Comparison of ENCODE assay signal across 1 cellular context in the genomic region with DNA sequence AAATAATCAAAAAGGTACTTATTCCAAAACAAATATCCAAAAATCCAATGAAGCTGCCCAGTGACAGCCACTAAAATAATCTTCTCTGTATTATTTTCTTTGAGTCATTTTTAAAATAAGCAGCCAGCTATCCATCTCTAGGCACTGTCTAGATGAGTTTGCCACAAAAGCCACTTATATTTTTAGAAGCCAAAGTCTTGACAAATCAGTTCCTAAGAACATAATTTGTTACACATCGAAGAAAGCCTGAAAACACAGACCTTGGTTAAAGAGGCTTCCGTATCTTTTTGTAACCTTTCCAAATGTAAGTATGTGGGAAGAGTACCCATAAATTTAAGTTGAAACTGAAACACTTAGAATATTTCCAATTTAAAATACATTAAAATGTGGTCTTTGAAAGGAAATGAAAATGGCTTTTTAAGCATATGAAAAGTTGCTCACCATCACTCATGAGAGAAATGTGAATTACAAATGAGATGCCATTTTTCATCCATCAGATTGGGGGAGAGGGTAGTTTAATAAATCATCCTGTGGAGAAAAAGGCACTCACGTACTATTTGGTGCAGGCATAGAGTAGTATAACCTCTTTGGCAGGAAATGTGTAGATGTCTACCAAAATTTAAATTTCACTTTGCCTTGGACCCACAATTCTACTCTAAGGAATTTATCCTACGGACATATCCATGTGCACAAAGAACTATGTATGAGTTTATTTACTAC.
TF ChIP-seq lines count a peak whose summit lies in the region.

No MANE protein-coding gene starts in this region.

TF ChIP-seq in GM23338, 12 proteins besides CTCF, POLR2A, EP300 and RAD21:
- TF ChIP-seq, protein P1, sequence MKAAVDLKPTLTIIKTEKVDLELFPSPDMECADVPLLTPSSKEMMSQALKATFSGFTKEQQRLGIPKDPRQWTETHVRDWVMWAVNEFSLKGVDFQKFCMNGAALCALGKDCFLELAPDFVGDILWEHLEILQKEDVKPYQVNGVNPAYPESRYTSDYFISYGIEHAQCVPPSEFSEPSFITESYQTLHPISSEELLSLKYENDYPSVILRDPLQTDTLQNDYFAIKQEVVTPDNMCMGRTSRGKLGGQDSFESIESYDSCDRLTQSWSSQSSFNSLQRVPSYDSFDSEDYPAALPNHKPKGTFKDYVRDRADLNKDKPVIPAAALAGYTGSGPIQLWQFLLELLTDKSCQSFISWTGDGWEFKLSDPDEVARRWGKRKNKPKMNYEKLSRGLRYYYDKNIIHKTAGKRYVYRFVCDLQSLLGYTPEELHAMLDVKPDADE (IDR thresholded peaks at IDR 0.05): no peak
- TF ChIP-seq NANOG (IDR thresholded peaks at IDR 0.05; ENCODE audit: borderline replicate concordance) (no peak), EZH2phosphoT487 (IDR thresholded peaks at IDR 0.05; ENCODE audit: unreplicated experiment) (no peak), REST (IDR thresholded peaks at IDR 0.05; ENCODE audit: unreplicated experiment) (no peak), ZNF462 (CRISPR knock-in tag; IDR thresholded peaks at IDR 0.05) (no peak), POLR2AphosphoS5 (IDR thresholded peaks at IDR 0.05; ENCODE audit: low read depth) (no peak), CREB1 (CRISPR knock-in tag; IDR thresholded peaks at IDR 0.05; ENCODE audit: low read depth) (no peak), JUNB (IDR thresholded peaks at IDR 0.05; ENCODE audit: unreplicated experiment) (no peak), STAT1 (IDR thresholded peaks at IDR 0.05; ENCODE audit: unreplicated experiment) (no peak), ZNF114 (CRISPR knock-in tag; IDR thresholded peaks at IDR 0.05) (no peak), ZNF331 (CRISPR knock-in tag; IDR thresholded peaks at IDR 0.05; ENCODE audit: low read depth) (no peak), EZH2 (IDR thresholded peaks at IDR 0.05; ENCODE audit: low read depth, unreplicated experiment) (no peak)
TF ChIP-seq in GM23338: peak in this region for 0.
